In genomic region chr14:32984531-32984930, GRCh38 we compare ENCODE assay signal across 25 cellular contexts. TPM values are rescaled to one million over a fixed set of nuclear protein-coding genes. Genes with fewer than 3 reads are reported as not detected.
"Had no signal": no experiment of that assay in that cellular context is flagged by ENCODE, and none has a peak within 500 bp of the region (broad histone marks: within the 10 kb centered on the region; RNA-seq: fewer than 3 reads in every experiment).

No MANE protein-coding gene starts in this region.

- H3K9me3 ChIP-seq: left ventricle myocardium inferior, upper lobe of right lung had no signal

- H3K4me2 ChIP-seq: hepatocyte had no signal

- H3K27ac ChIP-seq: hepatocyte, left ventricle myocardium inferior, upper lobe of right lung, WERI-Rb-1 had no signal

- H3K36me3 ChIP-seq: left ventricle myocardium inferior, upper lobe of right lung, WERI-Rb-1 had no signal

- ATAC-seq: activated CD8-positive, alpha-beta memory T cell treated with anti-CD3 and anti-CD28 coated beads, Interleukin-2, amount 10 ng/mL, durations not matched to agents 7 days and 5 days; activated CD8-positive, alpha-beta T cell treated with anti-CD3 and anti-CD28 coated beads for 36 hours; activated naive CD4-positive, alpha-beta T cell treated with anti-CD3 and anti-CD28 coated beads, Interleukin-2, amount 50 U/mL, for 72 hours; stimulated activated naive B cell treated with anti-CD40 and anti-IgM and Interleukin-4, amounts not matched to agents 10 μg/mL and 1 μg/mL and 100 μg/mL, for 72 hours; upper lobe of right lung had no signal

- H2AFZ ChIP-seq: hepatocyte had no signal

- H3K79me2 ChIP-seq: hepatocyte had no signal

- H3K27me3 ChIP-seq: hepatocyte, upper lobe of right lung had no signal

- DNase-seq: activated CD4-positive, alpha-beta T cell treated with anti-CD3 and anti-CD28 coated beads, Interleukin-2, amount 10 ng/mL, durations not matched to agents 7 days and 5 days; activated CD4-positive, CD25-positive, alpha-beta regulatory T cell treated with anti-CD3 and anti-CD28 coated beads, Interleukin-2, amount 50 U/mL, for 72 hours; activated CD8-positive, alpha-beta memory T cell treated with anti-CD3 and anti-CD28 coated beads, Interleukin-2, amount 10 ng/mL, durations not matched to agents 7 days and 5 days; activated CD8-positive, alpha-beta T cell treated with anti-CD3 and anti-CD28 coated beads for 36 hours; activated gamma-delta T cell; activated T-cell treated with anti-CD3 and anti-CD28 coated beads for 4 hours; cerebellar nuclear complex; cortex of kidney; glutamatergic neuron; immature natural killer cell; kidney glomerular epithelial cell; left ventricle myocardium inferior; occipital lobe; posterior cingulate gyrus; stimulated activated CD4-positive, alpha-beta T cell treated with anti-CD3 and anti-CD28 coated beads, Interleukin-2, amount 100 ng/mL, for 48 hours; stimulated activated CD8-positive, alpha-beta memory T cell treated with anti-CD3 and anti-CD28 coated beads, Interleukin-4, amount 100 ng/mL, for 48 hours; stimulated activated naive B cell treated with anti-CD40 and anti-IgM and Interleukin-4, amounts not matched to agents 10 μg/mL and 1 μg/mL and 100 μg/mL, for 72 hours; T-helper 1 cell; upper lobe of right lung; WERI-Rb-1 had no signal

- H3K4me3 ChIP-seq: hepatocyte, left ventricle myocardium inferior, upper lobe of right lung had no signal

- H3K4me1 ChIP-seq: left ventricle myocardium inferior, upper lobe of right lung had no signal

RNA-seq across cellular contexts. Expression of gene NPAS3, which starts 45.9 kb away (rescaled TPM):
- total RNA-seq: activated CD4-positive, alpha-beta T cell treated with anti-CD3 and anti-CD28 coated beads, Interleukin-2, amount 10 ng/mL, durations not matched to agents 7 days and 5 days; activated CD8-positive, alpha-beta memory T cell treated with anti-CD3 and anti-CD28 coated beads, Interleukin-2, amount 10 ng/mL, durations not matched to agents 7 days and 5 days; activated CD8-positive, alpha-beta T cell treated with anti-CD3 and anti-CD28 coated beads for 36 hours; activated naive CD4-positive, alpha-beta T cell treated with anti-CD3 and anti-CD28 coated beads, Interleukin-2, amount 50 U/mL, for 72 hours; activated T-helper 1 cell treated with anti-CD3 and anti-CD28 coated beads, Interleukin-12 subunit alpha, Interleukin-12 subunit beta, Interleukin-2, Interleukin-4 antibody, amounts not matched to agents 30 ng/mL and 10 ng/mL and 1 ng/mL, durations not matched to agents 14 hours and 24 hours and 36 hours; bronchial epithelial cell; mononuclear cell had no signal
- polyA plus RNA-seq: immature natural killer cell had no signal
